In the genomic region with DNA sequence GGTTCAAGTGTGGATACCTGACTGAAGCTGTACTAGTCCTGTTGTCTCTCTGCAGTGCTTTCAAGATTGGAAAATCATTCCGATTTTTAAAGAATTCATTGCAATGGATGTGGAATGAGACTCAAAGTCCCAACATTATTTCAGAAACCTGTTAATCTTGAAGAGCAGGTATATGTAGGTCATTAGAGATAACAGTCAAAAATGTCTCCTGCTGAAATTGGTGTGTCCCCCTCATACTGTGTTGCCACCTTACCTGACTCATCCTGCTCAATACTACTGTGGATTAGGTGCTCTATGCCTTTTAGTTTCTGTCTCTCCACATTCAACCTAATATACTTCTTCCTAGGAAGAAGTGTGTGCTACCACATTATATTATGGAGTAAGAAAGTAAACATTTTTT, we compare ENCODE assay signal across 2 cellular contexts.
TF ChIP-seq lines count a peak whose summit lies in the region.

No MANE protein-coding gene starts in this region.

TF ChIP-seq in SK-N-SH, 30 proteins besides CTCF, POLR2A, EP300 and RAD21 (continued from another document):
- TF ChIP-seq, protein P1, sequence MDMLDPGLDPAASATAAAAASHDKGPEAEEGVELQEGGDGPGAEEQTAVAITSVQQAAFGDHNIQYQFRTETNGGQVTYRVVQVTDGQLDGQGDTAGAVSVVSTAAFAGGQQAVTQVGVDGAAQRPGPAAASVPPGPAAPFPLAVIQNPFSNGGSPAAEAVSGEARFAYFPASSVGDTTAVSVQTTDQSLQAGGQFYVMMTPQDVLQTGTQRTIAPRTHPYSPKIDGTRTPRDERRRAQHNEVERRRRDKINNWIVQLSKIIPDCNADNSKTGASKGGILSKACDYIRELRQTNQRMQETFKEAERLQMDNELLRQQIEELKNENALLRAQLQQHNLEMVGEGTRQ (IDR thresholded peaks at IDR 0.05; ENCODE audit: borderline replicate concordance, low read depth, low read length): no peak
- TF ChIP-seq, protein P2, sequence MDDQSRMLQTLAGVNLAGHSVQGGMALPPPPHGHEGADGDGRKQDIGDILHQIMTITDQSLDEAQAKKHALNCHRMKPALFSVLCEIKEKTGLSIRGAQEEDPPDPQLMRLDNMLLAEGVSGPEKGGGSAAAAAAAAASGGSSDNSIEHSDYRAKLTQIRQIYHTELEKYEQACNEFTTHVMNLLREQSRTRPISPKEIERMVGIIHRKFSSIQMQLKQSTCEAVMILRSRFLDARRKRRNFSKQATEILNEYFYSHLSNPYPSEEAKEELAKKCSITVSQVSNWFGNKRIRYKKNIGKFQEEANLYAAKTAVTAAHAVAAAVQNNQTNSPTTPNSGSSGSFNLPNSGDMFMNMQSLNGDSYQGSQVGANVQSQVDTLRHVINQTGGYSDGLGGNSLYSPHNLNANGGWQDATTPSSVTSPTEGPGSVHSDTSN (IDR thresholded peaks at IDR 0.05): no peak
- TF ChIP-seq EZH2phosphoT487 (IDR thresholded peaks at IDR 0.05; ENCODE audit: borderline replicate concordance, low read depth) (no peak), NFIC (IDR thresholded peaks at IDR 0.05; ENCODE audit: borderline replicate concordance) (no peak), RXRA (IDR thresholded peaks at IDR 0.05; ENCODE audit: borderline replicate concordance, low read depth) (no peak)
- TF ChIP-seq, protein P3, sequence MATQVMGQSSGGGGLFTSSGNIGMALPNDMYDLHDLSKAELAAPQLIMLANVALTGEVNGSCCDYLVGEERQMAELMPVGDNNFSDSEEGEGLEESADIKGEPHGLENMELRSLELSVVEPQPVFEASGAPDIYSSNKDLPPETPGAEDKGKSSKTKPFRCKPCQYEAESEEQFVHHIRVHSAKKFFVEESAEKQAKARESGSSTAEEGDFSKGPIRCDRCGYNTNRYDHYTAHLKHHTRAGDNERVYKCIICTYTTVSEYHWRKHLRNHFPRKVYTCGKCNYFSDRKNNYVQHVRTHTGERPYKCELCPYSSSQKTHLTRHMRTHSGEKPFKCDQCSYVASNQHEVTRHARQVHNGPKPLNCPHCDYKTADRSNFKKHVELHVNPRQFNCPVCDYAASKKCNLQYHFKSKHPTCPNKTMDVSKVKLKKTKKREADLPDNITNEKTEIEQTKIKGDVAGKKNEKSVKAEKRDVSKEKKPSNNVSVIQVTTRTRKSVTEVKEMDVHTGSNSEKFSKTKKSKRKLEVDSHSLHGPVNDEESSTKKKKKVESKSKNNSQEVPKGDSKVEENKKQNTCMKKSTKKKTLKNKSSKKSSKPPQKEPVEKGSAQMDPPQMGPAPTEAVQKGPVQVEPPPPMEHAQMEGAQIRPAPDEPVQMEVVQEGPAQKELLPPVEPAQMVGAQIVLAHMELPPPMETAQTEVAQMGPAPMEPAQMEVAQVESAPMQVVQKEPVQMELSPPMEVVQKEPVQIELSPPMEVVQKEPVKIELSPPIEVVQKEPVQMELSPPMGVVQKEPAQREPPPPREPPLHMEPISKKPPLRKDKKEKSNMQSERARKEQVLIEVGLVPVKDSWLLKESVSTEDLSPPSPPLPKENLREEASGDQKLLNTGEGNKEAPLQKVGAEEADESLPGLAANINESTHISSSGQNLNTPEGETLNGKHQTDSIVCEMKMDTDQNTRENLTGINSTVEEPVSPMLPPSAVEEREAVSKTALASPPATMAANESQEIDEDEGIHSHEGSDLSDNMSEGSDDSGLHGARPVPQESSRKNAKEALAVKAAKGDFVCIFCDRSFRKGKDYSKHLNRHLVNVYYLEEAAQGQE (IDR thresholded peaks at IDR 0.05; ENCODE audit: low read depth, low read length): no peak
- TF ChIP-seq, protein P4, sequence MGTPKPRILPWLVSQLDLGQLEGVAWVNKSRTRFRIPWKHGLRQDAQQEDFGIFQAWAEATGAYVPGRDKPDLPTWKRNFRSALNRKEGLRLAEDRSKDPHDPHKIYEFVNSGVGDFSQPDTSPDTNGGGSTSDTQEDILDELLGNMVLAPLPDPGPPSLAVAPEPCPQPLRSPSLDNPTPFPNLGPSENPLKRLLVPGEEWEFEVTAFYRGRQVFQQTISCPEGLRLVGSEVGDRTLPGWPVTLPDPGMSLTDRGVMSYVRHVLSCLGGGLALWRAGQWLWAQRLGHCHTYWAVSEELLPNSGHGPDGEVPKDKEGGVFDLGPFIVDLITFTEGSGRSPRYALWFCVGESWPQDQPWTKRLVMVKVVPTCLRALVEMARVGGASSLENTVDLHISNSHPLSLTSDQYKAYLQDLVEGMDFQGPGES (IDR thresholded peaks at IDR 0.05; ENCODE audit: low read depth, low read length): no peak

TF ChIP-seq in SK-N-SH treated with all-trans-retinoic acid at 6 μM for 48 hours, 23 proteins besides CTCF, POLR2A, EP300 and RAD21 (continued from another document):
- TF ChIP-seq, protein P5, sequence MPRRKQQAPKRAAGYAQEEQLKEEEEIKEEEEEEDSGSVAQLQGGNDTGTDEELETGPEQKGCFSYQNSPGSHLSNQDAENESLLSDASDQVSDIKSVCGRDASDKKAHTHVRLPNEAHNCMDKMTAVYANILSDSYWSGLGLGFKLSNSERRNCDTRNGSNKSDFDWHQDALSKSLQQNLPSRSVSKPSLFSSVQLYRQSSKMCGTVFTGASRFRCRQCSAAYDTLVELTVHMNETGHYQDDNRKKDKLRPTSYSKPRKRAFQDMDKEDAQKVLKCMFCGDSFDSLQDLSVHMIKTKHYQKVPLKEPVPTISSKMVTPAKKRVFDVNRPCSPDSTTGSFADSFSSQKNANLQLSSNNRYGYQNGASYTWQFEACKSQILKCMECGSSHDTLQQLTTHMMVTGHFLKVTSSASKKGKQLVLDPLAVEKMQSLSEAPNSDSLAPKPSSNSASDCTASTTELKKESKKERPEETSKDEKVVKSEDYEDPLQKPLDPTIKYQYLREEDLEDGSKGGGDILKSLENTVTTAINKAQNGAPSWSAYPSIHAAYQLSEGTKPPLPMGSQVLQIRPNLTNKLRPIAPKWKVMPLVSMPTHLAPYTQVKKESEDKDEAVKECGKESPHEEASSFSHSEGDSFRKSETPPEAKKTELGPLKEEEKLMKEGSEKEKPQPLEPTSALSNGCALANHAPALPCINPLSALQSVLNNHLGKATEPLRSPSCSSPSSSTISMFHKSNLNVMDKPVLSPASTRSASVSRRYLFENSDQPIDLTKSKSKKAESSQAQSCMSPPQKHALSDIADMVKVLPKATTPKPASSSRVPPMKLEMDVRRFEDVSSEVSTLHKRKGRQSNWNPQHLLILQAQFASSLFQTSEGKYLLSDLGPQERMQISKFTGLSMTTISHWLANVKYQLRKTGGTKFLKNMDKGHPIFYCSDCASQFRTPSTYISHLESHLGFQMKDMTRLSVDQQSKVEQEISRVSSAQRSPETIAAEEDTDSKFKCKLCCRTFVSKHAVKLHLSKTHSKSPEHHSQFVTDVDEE (CRISPR knock-in tag; IDR thresholded peaks at IDR 0.05): no peak
- TF ChIP-seq BACH2 (CRISPR knock-in tag; IDR thresholded peaks at IDR 0.05; ENCODE audit: borderline replicate concordance): no peak
- no peak for TF ChIP-seq TOX (CRISPR knock-in tag; IDR thresholded peaks at IDR 0.05; ENCODE audit: borderline replicate concordance)
- TF ChIP-seq ZFP30 (CRISPR knock-in tag; IDR thresholded peaks at IDR 0.05): no peak
- TF ChIP-seq, protein P6, sequence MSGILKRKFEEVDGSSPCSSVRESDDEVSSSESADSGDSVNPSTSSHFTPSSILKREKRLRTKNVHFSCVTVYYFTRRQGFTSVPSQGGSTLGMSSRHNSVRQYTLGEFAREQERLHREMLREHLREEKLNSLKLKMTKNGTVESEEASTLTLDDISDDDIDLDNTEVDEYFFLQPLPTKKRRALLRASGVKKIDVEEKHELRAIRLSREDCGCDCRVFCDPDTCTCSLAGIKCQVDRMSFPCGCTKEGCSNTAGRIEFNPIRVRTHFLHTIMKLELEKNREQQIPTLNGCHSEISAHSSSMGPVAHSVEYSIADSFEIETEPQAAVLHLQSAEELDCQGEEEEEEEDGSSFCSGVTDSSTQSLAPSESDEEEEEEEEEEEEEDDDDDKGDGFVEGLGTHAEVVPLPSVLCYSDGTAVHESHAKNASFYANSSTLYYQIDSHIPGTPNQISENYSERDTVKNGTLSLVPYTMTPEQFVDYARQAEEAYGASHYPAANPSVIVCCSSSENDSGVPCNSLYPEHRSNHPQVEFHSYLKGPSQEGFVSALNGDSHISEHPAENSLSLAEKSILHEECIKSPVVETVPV (CRISPR knock-in tag; IDR thresholded peaks at IDR 0.05): no peak
- TF ChIP-seq CSDC2 (CRISPR knock-in tag; IDR thresholded peaks at IDR 0.05): no peak
- TF ChIP-seq, protein P7, sequence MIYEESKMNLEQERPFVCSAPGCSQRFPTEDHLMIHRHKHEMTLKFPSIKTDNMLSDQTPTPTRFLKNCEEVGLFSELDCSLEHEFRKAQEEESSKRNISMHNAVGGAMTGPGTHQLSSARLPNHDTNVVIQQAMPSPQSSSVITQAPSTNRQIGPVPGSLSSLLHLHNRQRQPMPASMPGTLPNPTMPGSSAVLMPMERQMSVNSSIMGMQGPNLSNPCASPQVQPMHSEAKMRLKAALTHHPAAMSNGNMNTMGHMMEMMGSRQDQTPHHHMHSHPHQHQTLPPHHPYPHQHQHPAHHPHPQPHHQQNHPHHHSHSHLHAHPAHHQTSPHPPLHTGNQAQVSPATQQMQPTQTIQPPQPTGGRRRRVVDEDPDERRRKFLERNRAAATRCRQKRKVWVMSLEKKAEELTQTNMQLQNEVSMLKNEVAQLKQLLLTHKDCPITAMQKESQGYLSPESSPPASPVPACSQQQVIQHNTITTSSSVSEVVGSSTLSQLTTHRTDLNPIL (CRISPR knock-in tag; IDR thresholded peaks at IDR 0.05; ENCODE audit: low read depth): no peak
- TF ChIP-seq, protein P8, sequence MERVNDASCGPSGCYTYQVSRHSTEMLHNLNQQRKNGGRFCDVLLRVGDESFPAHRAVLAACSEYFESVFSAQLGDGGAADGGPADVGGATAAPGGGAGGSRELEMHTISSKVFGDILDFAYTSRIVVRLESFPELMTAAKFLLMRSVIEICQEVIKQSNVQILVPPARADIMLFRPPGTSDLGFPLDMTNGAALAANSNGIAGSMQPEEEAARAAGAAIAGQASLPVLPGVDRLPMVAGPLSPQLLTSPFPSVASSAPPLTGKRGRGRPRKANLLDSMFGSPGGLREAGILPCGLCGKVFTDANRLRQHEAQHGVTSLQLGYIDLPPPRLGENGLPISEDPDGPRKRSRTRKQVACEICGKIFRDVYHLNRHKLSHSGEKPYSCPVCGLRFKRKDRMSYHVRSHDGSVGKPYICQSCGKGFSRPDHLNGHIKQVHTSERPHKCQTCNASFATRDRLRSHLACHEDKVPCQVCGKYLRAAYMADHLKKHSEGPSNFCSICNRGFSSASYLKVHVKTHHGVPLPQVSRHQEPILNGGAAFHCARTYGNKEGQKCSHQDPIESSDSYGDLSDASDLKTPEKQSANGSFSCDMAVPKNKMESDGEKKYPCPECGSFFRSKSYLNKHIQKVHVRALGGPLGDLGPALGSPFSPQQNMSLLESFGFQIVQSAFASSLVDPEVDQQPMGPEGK (CRISPR knock-in tag; IDR thresholded peaks at IDR 0.05; ENCODE audit: borderline replicate concordance): no peak
- TF ChIP-seq OSR1 (CRISPR knock-in tag; IDR thresholded peaks at IDR 0.05): no peak
- TF ChIP-seq SNAI2 (CRISPR knock-in tag; IDR thresholded peaks at IDR 0.05): no peak
- no peak for TF ChIP-seq TCF4 (CRISPR knock-in tag; IDR thresholded peaks at IDR 0.05; ENCODE audit: borderline replicate concordance)
- TF ChIP-seq ARNTL (CRISPR knock-in tag; IDR thresholded peaks at IDR 0.05; ENCODE audit: borderline replicate concordance, low read depth): no peak
- TF ChIP-seq ZFP3 (CRISPR knock-in tag; IDR thresholded peaks at IDR 0.05): no peak
